ENCODE assay signal across 10 cellular contexts in the genomic region with DNA sequence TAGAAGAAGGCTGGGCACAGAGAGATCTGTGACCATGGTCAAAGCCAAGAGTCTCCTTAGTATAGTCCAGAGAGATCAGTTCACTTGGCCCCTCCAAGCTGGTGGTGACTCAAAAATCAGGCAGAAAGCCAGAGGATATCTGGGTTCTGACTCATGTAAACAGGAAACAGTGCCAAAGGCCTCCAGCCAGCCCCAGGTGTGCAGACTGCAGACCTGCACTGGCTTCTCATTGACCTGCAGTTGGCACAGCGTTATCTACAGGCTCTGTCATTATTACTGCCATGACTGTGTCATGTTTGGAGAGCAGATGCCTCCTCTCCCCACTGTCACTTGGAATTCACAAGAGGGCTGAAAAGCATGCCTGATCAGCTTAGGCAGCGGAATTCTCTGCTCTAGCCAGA.
DNase-seq lines count a peak whose midpoint lies in the region; ATAC-seq, FAIRE-seq and TF ChIP-seq lines count a peak whose summit lies in the region.
"Had no signal": no experiment of that assay in that cellular context is flagged by ENCODE, and none has a peak within 500 bp of the region (broad histone marks: within the 10 kb centered on the region; RNA-seq: fewer than 3 reads in every experiment).

No MANE protein-coding gene starts in this region.

- H3K36me3 Mint-ChIP-seq in activated T-cell treated with anti-CD3 and anti-CD28 coated beads, Interleukin-2, amount 50 U/mL, for 24 hours (ENCODE audit: low read depth) = no peaks in the 10 kb centered on the region

- H3K9me3 ChIP-seq in kidney (ENCODE audit: control insufficient read depth in 1 of 2, low read length in 2 of 2) = no peaks in the 10 kb centered on the region

- H3K4me1 Mint-ChIP-seq in activated T-cell treated with anti-CD3 and anti-CD28 coated beads, Interleukin-2, amount 50 U/mL, for 24 hours (ENCODE audit: low read depth) = no peaks in the 10 kb centered on the region
- H3K4me1 Mint-ChIP-seq: B cell had no signal

- TF ChIP-seq POLR2A in GM12891 (IDR thresholded peaks at IDR 0.05; ENCODE audit: low read depth, low read length) = no peak

- no peaks in the 10 kb centered on the region for H3K9me3 Mint-ChIP-seq in activated T-cell treated with anti-CD3 and anti-CD28 coated beads, Interleukin-2, amount 50 U/mL, for 24 hours

- no peak for TF ChIP-seq CTCF in kidney (IDR thresholded peaks at IDR 0.05; ENCODE audit: borderline replicate concordance, extremely low read depth, insufficient read depth)

- no peak for ATAC-seq in HG02852 (IDR thresholded peaks at IDR 0.05; ENCODE audit: unreplicated experiment)
- ATAC-seq in HG02884 (IDR thresholded peaks at IDR 0.05; ENCODE audit: unreplicated experiment) = no peak

- FAIRE-seq in kidney (lab: Jason Lieb, UNC) = no peak
- no peak for FAIRE-seq in GM12891 (lab: Jason Lieb, UNC)
- FAIRE-seq: colon had no signal

- H3K9ac ChIP-seq in kidney (ENCODE audit: low read length in 2 of 2) = no peak overlapping the region

- H3K4me1 ChIP-seq in kidney (ENCODE audit: control insufficient read depth in 1 of 2, insufficient read depth in 1 of 2, low read depth in 1 of 2, low read length in 2 of 2) = peaks cover 0 to 4% of the 10 kb centered on the region in 2 donors

- H3K27ac ChIP-seq in kidney (ENCODE audit: low read depth in 2 of 2, low read length in 2 of 2) = no peak overlapping the region

- no peak overlapping the region for H3K4me3 Mint-ChIP-seq in activated T-cell treated with anti-CD3 and anti-CD28 coated beads, Interleukin-2, amount 50 U/mL, for 24 hours
- H3K4me3 Mint-ChIP-seq: B cell had no signal

- no peak overlapping the region for H3K4me3 ChIP-seq in kidney (ENCODE audit: low read length in 2 of 2)

- DNase-seq in SIG-M5 treated with dmso at 0.1 percent for 504 hours (lab: John Stamatoyannopoulos, UW; ENCODE audit: unreplicated experiment) (peak; percentile 3), SIG-M5 (lab: John Stamatoyannopoulos, UW) (no peak), amniotic stem cell (lab: John Stamatoyannopoulos, UW) (peak; percentile 64), kidney (peak; percentile 88), GM12891 (ENCODE audit: insufficient read length, low spot score) (no peak)
- DNase-seq in activated T-cell treated with anti-CD3 and anti-CD28 coated beads, Interleukin-2, amount 50 U/mL, for 24 hours = no peak

- H3K27ac Mint-ChIP-seq in activated T-cell treated with anti-CD3 and anti-CD28 coated beads, Interleukin-2, amount 50 U/mL, for 24 hours = no peak overlapping the region
- H3K27ac Mint-ChIP-seq: B cell had no signal

- intact Hi-C loops in kidney (cut with DNase I) = no loop called here

- H3K36me3 ChIP-seq in kidney (ENCODE audit: control insufficient read depth in 1 of 2, insufficient read depth in 2 of 2, low read length in 2 of 2) = no peaks in the 10 kb centered on the region

- H3K27me3 Mint-ChIP-seq in activated T-cell treated with anti-CD3 and anti-CD28 coated beads, Interleukin-2, amount 50 U/mL, for 24 hours = no peaks in the 10 kb centered on the region
- H3K27me3 Mint-ChIP-seq: B cell had no signal

TF ChIP-seq in GM12891, 5 proteins besides CTCF, POLR2A, EP300 and RAD21:
- TF ChIP-seq SPI1 (IDR thresholded peaks at IDR 0.05; ENCODE audit: low read depth, low read length) (no peak), POLR2AphosphoS5 (IDR thresholded peaks at IDR 0.05; ENCODE audit: low read depth, low read length) (no peak), POU2F2 (IDR thresholded peaks at IDR 0.05; ENCODE audit: low read depth, low read length) (no peak), PAX5 (IDR thresholded peaks at IDR 0.05; ENCODE audit: insufficient read depth, low read length, severe bottlenecking) (no peak), TAF1 (IDR thresholded peaks at IDR 0.05; ENCODE audit: low read depth, low read length) (no peak)
TF ChIP-seq in GM12891: peak in this region for 0.

Comparison
In these comparisons a context has a peak if more than half of its experiments do, and no peak if none do; other contexts are left out.
1. DNase-seq: peak in SIG-M5 treated with dmso at 0.1 percent for 504 hours (single experiment), amniotic stem cell (single experiment) and kidney (single experiment); none in SIG-M5 (single experiment), activated T-cell treated with anti-CD3 and anti-CD28 coated beads, Interleukin-2, amount 50 U/mL, for 24 hours (single experiment) and GM12891 (single experiment).